8 cellular contexts compared by ENCODE assay signal in the genomic region with DNA sequence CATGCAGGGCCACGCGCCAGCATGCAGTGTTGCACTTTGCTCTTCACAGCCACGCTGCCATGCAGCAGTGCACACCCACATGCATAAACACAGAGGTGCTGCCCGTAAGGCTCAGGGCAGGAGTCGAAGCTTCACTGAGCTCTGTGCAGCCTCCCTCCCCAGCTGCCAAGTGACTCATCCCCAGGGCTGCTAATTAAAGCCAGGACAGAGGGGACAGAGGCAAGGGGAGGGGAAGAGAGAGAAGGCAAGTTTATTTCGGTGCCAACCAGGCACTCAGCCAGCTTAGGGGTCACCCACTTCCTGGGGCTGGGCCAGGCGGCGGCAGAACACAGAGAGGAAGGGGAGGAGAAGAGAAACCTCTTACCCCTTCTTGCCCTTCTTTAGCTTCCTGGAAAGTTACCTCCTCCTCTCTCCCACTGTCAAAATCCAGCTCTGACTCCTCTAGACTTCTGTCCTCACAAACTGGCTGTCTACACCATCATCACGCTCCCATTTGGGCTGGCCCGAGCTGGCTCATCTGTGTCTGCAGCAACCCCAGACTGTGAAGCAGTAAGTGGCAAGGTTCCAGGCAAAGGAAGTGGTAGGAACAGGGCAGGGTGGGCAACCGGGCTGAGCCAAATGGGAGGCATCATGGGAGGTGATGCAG. TPM values are rescaled to one million over a fixed set of nuclear protein-coding genes. Genes with fewer than 3 reads are reported as not detected.
DNase-seq lines count a peak whose midpoint lies in the region; ATAC-seq and TF ChIP-seq lines count a peak whose summit lies in the region.

No MANE protein-coding gene starts in this region.

- H3K9ac ChIP-seq in GM23248 (no peak overlapping the region; the same call in 1 of the 2 replicates), endodermal cell (ENCODE audit: extremely low read depth, low read length, poor library complexity, severe bottlenecking) (no peak overlapping the region)

- in situ Hi-C loops in GM23248 (cut with MboI): no loop called here
- in situ Hi-C loops in Panc1 (cut with HindIII; ENCODE audit: low pct_unique_long_range_greater_than_20kb, low sequenced_read_pairs): no loop called here

- H3K9me2 ChIP-seq in GM23248 (ENCODE audit: insufficient read depth): no peaks in the 10 kb centered on the region

- H3K4me1 ChIP-seq in GM23248 (ENCODE audit: insufficient read depth) (peaks cover 11% of the 10 kb centered on the region), Panc1 (ENCODE audit: control insufficient read depth, insufficient read depth, low read length) (peaks cover 25% of the 10 kb centered on the region), heart left ventricle (peaks cover 0 to 37% (median 15%) of the 10 kb centered on the region in 12 donors), endodermal cell (ENCODE audit: control insufficient read depth, insufficient read depth, low read length) (no peaks in the 10 kb centered on the region)

- no peaks in the 10 kb centered on the region for H3K79me2 ChIP-seq in GM23248 (ENCODE audit: insufficient read depth)

- H3F3A ChIP-seq in GM23248 (ENCODE audit: insufficient read depth): peaks cover 9% of the 10 kb centered on the region; the same call in 1 of the 2 replicates

- no peaks in the 10 kb centered on the region for H4K20me1 ChIP-seq in GM23248 (ENCODE audit: insufficient read depth)

- no peaks in the 10 kb centered on the region for H3K27me3 Mint-ChIP-seq in endodermal cell (ENCODE audit: insufficient read depth)

- H3K27me3 ChIP-seq in GM23248 (replicated peaks; ENCODE audit: insufficient read depth) (no peaks in the 10 kb centered on the region), Panc1 (ENCODE audit: control insufficient read depth, insufficient read depth, low read length) (no peaks in the 10 kb centered on the region), heart left ventricle (peaks cover 0 to 33% (median 0%) of the 10 kb centered on the region in 9 donors), endodermal cell (ENCODE audit: control insufficient read depth, insufficient read depth, low read length, poor library complexity, severe bottlenecking) (no peaks in the 10 kb centered on the region)

- no peaks in the 10 kb centered on the region for H3K9me3 Mint-ChIP-seq in activated naive CD4-positive, alpha-beta T cell treated with anti-CD3 and anti-CD28 coated beads, Interleukin-2, amount 50 U/mL, for 72 hours
- peaks cover 69% of the 10 kb centered on the region for H3K9me3 Mint-ChIP-seq in endodermal cell

- H3K36me3 Mint-ChIP-seq in activated naive CD4-positive, alpha-beta T cell treated with anti-CD3 and anti-CD28 coated beads, Interleukin-2, amount 50 U/mL, for 72 hours: no peaks in the 10 kb centered on the region
- no peaks in the 10 kb centered on the region for H3K36me3 Mint-ChIP-seq in endodermal cell (ENCODE audit: low read depth)

- no peak for TF ChIP-seq POLR2A in heart left ventricle (IDR thresholded peaks at IDR 0.05)

- no peaks in the 10 kb centered on the region for H3K9me3 ChIP-seq in GM23248 (ENCODE audit: low read depth)
- H3K9me3 ChIP-seq in Panc1 (ENCODE audit: control insufficient read depth, insufficient read depth, low read depth, low read length): no peaks in the 10 kb centered on the region
- H3K9me3 ChIP-seq in heart left ventricle: no peaks in the 10 kb centered on the region
- no peaks in the 10 kb centered on the region for H3K9me3 ChIP-seq in endodermal cell (ENCODE audit: control insufficient read depth, low read length)

- no peak overlapping the region for H2AFZ ChIP-seq in GM23248

- peak overlapping the region; percentile 34 for H3K4me3 ChIP-seq in GM23248
- no peak overlapping the region for H3K4me3 ChIP-seq in Panc1 (ENCODE audit: low read depth in 2 of 2, low read length in 2 of 2)
- H3K4me3 ChIP-seq in heart left ventricle: peak overlapping the region in 4 of 12 donors; percentile 7 to 25 (median 16)
- H3K4me3 ChIP-seq in endodermal cell (ENCODE audit: low read length): no peak overlapping the region

- peak; percentile 84 for ATAC-seq in Panc1
- peak; percentile 71 to 77 for ATAC-seq in activated naive CD4-positive, alpha-beta T cell treated with anti-CD3 and anti-CD28 coated beads, Interleukin-2, amount 50 U/mL, for 72 hours
- ATAC-seq in heart left ventricle: peak; percentile 83 to 92 (median 89)

- TF ChIP-seq CTCF in 22Rv1 (IDR thresholded peaks at IDR 0.05) (no peak), Panc1 (IDR thresholded peaks at IDR 0.05) (no peak), heart left ventricle (IDR thresholded peaks at IDR 0.05) (no peak), endodermal cell (conservative IDR thresholded peaks at IDR 0.05) (no peak)

- POLR2A ChIA-PET in Panc1 (lab: Charles Lee): interaction anchor here (0.5 to 0.6 kb wide), 2 partner anchors 102 to 115 kb away, joined by 3 read pairs; no protein-coding TSS in a partner anchor

- intact Hi-C loops in Panc1 (cut with micrococcal nuclease; ENCODE audit: unreplicated experiment): no loop called here
- intact Hi-C loops in heart left ventricle (cut with DNase I): loop anchor here in 4 of 10 donors (10.0 kb wide), 3 partner anchors 63 to 147 kb away; a partner anchor contains a TSS

- no peak overlapping the region for H3K4me3 Mint-ChIP-seq in endodermal cell

- H3K36me3 ChIP-seq in GM23248 (ENCODE audit: low read depth) (no peaks in the 10 kb centered on the region), Panc1 (ENCODE audit: control insufficient read depth, insufficient read depth, low read length) (no peaks in the 10 kb centered on the region), heart left ventricle (no peaks in the 10 kb centered on the region), endodermal cell (ENCODE audit: control insufficient read depth, insufficient read depth, low read length) (no peaks in the 10 kb centered on the region)

- H3K27ac Mint-ChIP-seq in activated naive CD4-positive, alpha-beta T cell treated with anti-CD3 and anti-CD28 coated beads, Interleukin-2, amount 50 U/mL, for 72 hours: peak overlapping the region in 1 of 2 donors; percentile 56
- no peak overlapping the region for H3K27ac Mint-ChIP-seq in endodermal cell

- peak overlapping the region; percentile 97 for H3K27ac ChIP-seq in 22Rv1
- H3K27ac ChIP-seq in GM23248: peak overlapping the region; percentile 63
- peak overlapping the region; percentile 70 for H3K27ac ChIP-seq in Panc1 (ENCODE audit: low read length)
- peak overlapping the region; percentile 48 to 86 (median 72) for H3K27ac ChIP-seq in heart left ventricle
- no peak overlapping the region for H3K27ac ChIP-seq in endodermal cell (ENCODE audit: low read depth, low read length)

- peak; percentile 82 for DNase-seq in GM23248
- DNase-seq in Panc1 (ENCODE audit: low read depth, low spot score): no peak
- no peak for DNase-seq in activated naive CD4-positive, alpha-beta T cell treated with anti-CD3 and anti-CD28 coated beads, Interleukin-2, amount 50 U/mL, for 72 hours (ENCODE audit: low spot score in 2 of 2)
- DNase-seq in heart left ventricle: peak; percentile 67 to 90 (median 76)
- DNase-seq in renal cortical epithelial cell (ENCODE audit: low read depth): peak; percentile 76
- DNase-seq in OCI-M1 (lab: John Stamatoyannopoulos, UW): no peak
- DNase-seq in endodermal cell: no peak

- no TSS peak for BruUV-seq in Panc1 (replicated peaks; lab: Mats Ljungman, UMichigan)

- CTCF ChIA-PET in Panc1 (lab: Charles Lee): interaction anchor here (0.6 to 1.5 kb wide), 4 partner anchors 19 to 232 kb away, joined by 4 to 7 read pairs (median 6); no protein-coding TSS in a partner anchor

- H3K4me1 Mint-ChIP-seq in endodermal cell: peaks cover 10% of the 10 kb centered on the region

- H3K4me2 ChIP-seq in GM23248 (ENCODE audit: unreplicated experiment): peak overlapping the region; percentile 62

- 0% methylated on average over 7 to 8 of the region's 11 CpGs for WGBS in GM23248 (ENCODE audit: low coverage in 1 of 2, low lambda C conversion rate in 2 of 2, missing lambda C conversion rate in 2 of 2), 2 experiments
- WGBS in heart left ventricle, 4 donors: 6 to 27% (median 13%) methylated on average over 8 to 11 of the region's 11 CpGs
- WGBS in endodermal cell (ENCODE audit: insufficient coverage in 1 of 2, insufficient read length in 1 of 2), 2 experiments: 80% methylated on average over 9 of the region's 11 CpGs; no CpG with 5 or more reads in 1 of the 2 experiments

RNA-seq across cellular contexts. Expression of a gene that starts 6.2 kb away (rescaled TPM):
- 10.2 and 11.8 TPM in 2 replicates for total RNA-seq in GM23248 (2014; rRNA removed; shearing (Covaris generic))
- 6.0 and 7.1 TPM in 2 replicates for polyA plus RNA-seq in GM23248 (2016; fragmentation: Nextera tagmentation; extraction: Ambion mirVana)
- total RNA-seq in Panc1 (2021; ENCODE audit: unreplicated experiment): 38.8 TPM
- polyA plus RNA-seq in Panc1 (2012; ENCODE audit: insufficient read length): 50.7 TPM
- total RNA-seq in activated naive CD4-positive, alpha-beta T cell treated with anti-CD3 and anti-CD28 coated beads, Interleukin-2, amount 50 U/mL, for 72 hours: under 1 TPM in 1 of 2 donors, not detected in 1; 0.58 TPM
- 10 to 100 TPM; 10.2 to 16.4 (median 12.6) TPM for total RNA-seq in heart left ventricle
- polyA plus RNA-seq in heart left ventricle: 10 to 100 TPM in 1 of 2 donors, 1 to 10 TPM in 1; 7.7 to 16.1 TPM
- 8.2 and 17.8 TPM in 2 replicates for total RNA-seq in renal cortical epithelial cell
- total RNA-seq in endodermal cell: 10 to 100 TPM; 14.7 to 18.2 TPM
- polyA plus RNA-seq in endodermal cell (2013, experiment 1 of 2): 7.8 TPM
- polyA plus RNA-seq in endodermal cell (2013, experiment 2 of 2): 8.6 TPM

Comparison
In these comparisons a context has a peak if more than half of its experiments do, and no peak if none do; other contexts are left out.
1. DNase-seq: peak in GM23248 (single experiment), heart left ventricle (5 of 5) and renal cortical epithelial cell (single experiment); none in Panc1 (single experiment), activated naive CD4-positive, alpha-beta T cell treated with anti-CD3 and anti-CD28 coated beads, Interleukin-2, amount 50 U/mL, for 72 hours (0 of 2), OCI-M1 (single experiment) and endodermal cell (single experiment).
2. Peak in every context shown above with its lines, with median percentiles within 50 percentile points of each other: ATAC-seq.